29 cellular contexts compared by ENCODE assay signal in genomic region chrX:136255543-136255942, GRCh38. TPM values are rescaled to one million over a fixed set of nuclear protein-coding genes. Genes with fewer than 3 reads are reported as not detected.
DNase-seq lines count a peak whose midpoint lies in the region; ATAC-seq and TF ChIP-seq lines count a peak whose summit lies in the region.
"Had no signal": no experiment of that assay in that cellular context is flagged by ENCODE, and none has a peak within 500 bp of the region (broad histone marks: within the 10 kb centered on the region; RNA-seq: fewer than 3 reads in every experiment).

No MANE protein-coding gene starts in this region.

- H3K27me3 ChIP-seq in GM23248 (replicated peaks; ENCODE audit: insufficient read depth) (no peaks in the 10 kb centered on the region), esophagus squamous epithelium (no peaks in the 10 kb centered on the region), transverse colon (no peaks in the 10 kb centered on the region)
- H3K27me3 ChIP-seq: left lung, SJSA1, upper lobe of left lung had no signal

- ATAC-seq in GM21529 (IDR thresholded peaks at IDR 0.05; ENCODE audit: unreplicated experiment): no peak
- ATAC-seq: esophagus mucosa; left lung; Panc1; stimulated activated effector memory CD8-positive, alpha-beta T cell treated with anti-CD3 and anti-CD28 coated beads, Interleukin-12 subunit alpha, Interleukin-12 subunit beta, amount 100 ng/mL, for 72 hours had no signal

- no peaks in the 10 kb centered on the region for H3K36me3 Mint-ChIP-seq in osteocyte (ENCODE audit: unreplicated experiment)
- no peaks in the 10 kb centered on the region for H3K36me3 Mint-ChIP-seq in nephron progenitor cell (ENCODE audit: low read depth)
- H3K36me3 Mint-ChIP-seq: activated naive CD4-positive, alpha-beta T cell treated with anti-CD3 and anti-CD28 coated beads, Interleukin-2, amount 50 U/mL, for 24 hours; stimulated activated effector memory CD8-positive, alpha-beta T cell treated with anti-CD3 and anti-CD28 coated beads, Interleukin-12 subunit alpha, Interleukin-12 subunit beta, amount 100 ng/mL, for 72 hours had no signal

- H3K4me2 ChIP-seq in GM23248 (ENCODE audit: unreplicated experiment): peak overlapping the region; percentile 42

- H3K9ac ChIP-seq in GM23248: no peak overlapping the region

- H3K79me2 ChIP-seq in GM23248 (ENCODE audit: insufficient read depth): no peaks in the 10 kb centered on the region

- DNase-seq in GM23248 (peak; percentile 6), esophagus squamous epithelium (lab: John Stamatoyannopoulos, UW) (no peak), osteocyte (ENCODE audit: extremely low spot score, unreplicated experiment) (no peak), transverse colon (no peak), nephron progenitor cell (no peak)
- no peak for DNase-seq in stimulated activated naive CD4-positive, alpha-beta T cell treated with Interleukin-2 at 50 U/mL for 16 hours (lab: John Stamatoyannopoulos, UW)
- DNase-seq: activated CD4-positive, alpha-beta T cell treated with anti-CD3 and anti-CD28 coated beads for 1 hour; activated T-cell treated with anti-CD3 and anti-CD28 coated beads, Interleukin-2, amount 50 U/mL, for 48 hours; CD4-positive, alpha-beta memory T cell; DMS 273 treated with DMSO at 0.1 percent for 48 hours; effector memory CD4-positive, alpha-beta T cell; left lung; NCI-H1417; NK-92 treated with Interleukin-12 subunit alpha and Interleukin-12 subunit beta, amount 100 ng/mL, for 24 hours; stimulated activated CD4-positive, alpha-beta T cell treated with anti-CD3 and anti-CD28 coated beads, Interleukin-1b, Interleukin-23, amount 100 ng/mL, for 48 hours; upper lobe of left lung had no signal

- H3K27me3 Mint-ChIP-seq in osteocyte (ENCODE audit: unreplicated experiment) (no peaks in the 10 kb centered on the region), nephron progenitor cell (ENCODE audit: low read depth, poor library complexity) (peaks cover 9% of the 10 kb centered on the region)
- H3K27me3 Mint-ChIP-seq: activated naive CD4-positive, alpha-beta T cell treated with anti-CD3 and anti-CD28 coated beads, Interleukin-2, amount 50 U/mL, for 24 hours; CD4-positive, alpha-beta memory T cell had no signal

- TF ChIP-seq EP300 in transverse colon (IDR thresholded peaks at IDR 0.05; ENCODE audit: low read depth): no peak

- H3K4me1 ChIP-seq in GM23248 (ENCODE audit: insufficient read depth) (peaks cover 20% of the 10 kb centered on the region), esophagus squamous epithelium (peaks cover 0 to 4% (median 1%) of the 10 kb centered on the region in 3 donors), transverse colon (no peaks in the 10 kb centered on the region)
- H3K4me1 ChIP-seq: HAP-1, left lung had no signal

- H3K27ac ChIP-seq in GM23248: no peak overlapping the region
- peak overlapping the region in 3 of 4 donors; percentile 11 to 65 (median 46) for H3K27ac ChIP-seq in esophagus squamous epithelium
- H3K27ac ChIP-seq in transverse colon: peak overlapping the region in 3 of 4 donors; percentile 28 to 55 (median 29)
- H3K27ac ChIP-seq: SJSA1, upper lobe of left lung had no signal

- H3K27ac Mint-ChIP-seq in osteocyte (ENCODE audit: unreplicated experiment) (peak overlapping the region; percentile 89), nephron progenitor cell (no peak overlapping the region)
- H3K27ac Mint-ChIP-seq: activated naive CD4-positive, alpha-beta T cell treated with anti-CD3 and anti-CD28 coated beads, Interleukin-2, amount 50 U/mL, for 24 hours; nephron; stimulated activated effector memory CD8-positive, alpha-beta T cell treated with anti-CD3 and anti-CD28 coated beads, Interleukin-12 subunit alpha, Interleukin-12 subunit beta, amount 100 ng/mL, for 72 hours had no signal

- TF ChIP-seq CTCF in esophagus squamous epithelium (IDR thresholded peaks at IDR 0.05) (no peak), osteocyte (IDR thresholded peaks at IDR 0.05) (no peak), transverse colon (IDR thresholded peaks at IDR 0.05) (no peak), nephron progenitor cell (IDR thresholded peaks at IDR 0.05) (no peak)

- TF ChIP-seq POLR2A in esophagus squamous epithelium (IDR thresholded peaks at IDR 0.05) (no peak), transverse colon (IDR thresholded peaks at IDR 0.05) (no peak)

- H3K9me3 Mint-ChIP-seq in osteocyte (ENCODE audit: unreplicated experiment) (peaks cover 4% of the 10 kb centered on the region), nephron progenitor cell (peaks cover 35% of the 10 kb centered on the region)
- H3K9me3 Mint-ChIP-seq: activated naive CD4-positive, alpha-beta T cell treated with anti-CD3 and anti-CD28 coated beads, Interleukin-2, amount 50 U/mL, for 24 hours; CD4-positive, alpha-beta memory T cell; stimulated activated effector memory CD8-positive, alpha-beta T cell treated with anti-CD3 and anti-CD28 coated beads, Interleukin-12 subunit alpha, Interleukin-12 subunit beta, amount 100 ng/mL, for 72 hours had no signal

- H3K9me3 ChIP-seq in GM23248 (ENCODE audit: low read depth) (no peaks in the 10 kb centered on the region), esophagus squamous epithelium (no peaks in the 10 kb centered on the region), transverse colon (no peaks in the 10 kb centered on the region)
- H3K9me3 ChIP-seq: HAP-1, left lung, SJSA1, upper lobe of left lung had no signal

- H3K4me3 ChIP-seq in GM23248: peak overlapping the region; percentile 32; the same call in 1 of the 2 replicates
- no peak overlapping the region for H3K4me3 ChIP-seq in esophagus squamous epithelium
- no peak overlapping the region for H3K4me3 ChIP-seq in transverse colon
- H3K4me3 ChIP-seq: HAP-1, left lung, SJSA1, skin epidermis, upper lobe of left lung had no signal

- peaks cover 12% of the 10 kb centered on the region for H3F3A ChIP-seq in GM23248 (ENCODE audit: insufficient read depth)

- 16 to 24% methylated on average over 5 of the region's 5 CpGs for WGBS in GM23248 (ENCODE audit: low coverage in 1 of 2, low lambda C conversion rate in 2 of 2, missing lambda C conversion rate in 2 of 2), 2 experiments
- 51 to 78% methylated on average over 4 to 5 of the region's 5 CpGs for WGBS in esophagus squamous epithelium, 2 donors
- 63 to 81% methylated on average over 3 to 5 of the region's 5 CpGs for WGBS in transverse colon (ENCODE audit: low coverage in 1 of 2), 2 donors

- intact Hi-C loops in esophagus squamous epithelium (cut with DNase I): no loop called here
- intact Hi-C loops in transverse colon (cut with DNase I; ENCODE audit: low total_unique reads): no loop called here

- no peaks in the 10 kb centered on the region for H3K9me2 ChIP-seq in GM23248 (ENCODE audit: insufficient read depth)

- in situ Hi-C loops in GM23248 (cut with MboI) (loop anchor here (25.0 kb wide), 1 partner anchor 218 kb away; no protein-coding TSS in a partner anchor), transverse colon (cut with MboI; ENCODE audit: low pct_ligation_motif_present in 1 of 4, low pct_unique_long_range_greater_than_20kb in 1 of 4, low sequenced_read_pairs in 3 of 4) (loop anchor here in 1 of 4 donors (25.0 kb wide), 1 partner anchor 218 kb away; no protein-coding TSS in a partner anchor)

- peak overlapping the region; percentile 77 for H3K4me3 Mint-ChIP-seq in osteocyte (ENCODE audit: unreplicated experiment)
- H3K4me3 Mint-ChIP-seq in nephron progenitor cell: no peak overlapping the region
- H3K4me3 Mint-ChIP-seq: activated naive CD4-positive, alpha-beta T cell treated with anti-CD3 and anti-CD28 coated beads, Interleukin-2, amount 50 U/mL, for 24 hours; CD4-positive, alpha-beta memory T cell; nephron; stimulated activated effector memory CD8-positive, alpha-beta T cell treated with anti-CD3 and anti-CD28 coated beads, Interleukin-12 subunit alpha, Interleukin-12 subunit beta, amount 100 ng/mL, for 72 hours had no signal

- no peaks in the 10 kb centered on the region for H3K36me3 ChIP-seq in GM23248 (ENCODE audit: low read depth)
- no peaks in the 10 kb centered on the region for H3K36me3 ChIP-seq in esophagus squamous epithelium
- no peaks in the 10 kb centered on the region for H3K36me3 ChIP-seq in transverse colon
- H3K36me3 ChIP-seq: HAP-1, left lung, upper lobe of left lung had no signal

- H4K20me1 ChIP-seq in GM23248 (ENCODE audit: insufficient read depth): no peaks in the 10 kb centered on the region

- peaks cover 62% of the 10 kb centered on the region for H3K4me1 Mint-ChIP-seq in osteocyte (ENCODE audit: unreplicated experiment)
- peaks cover 11% of the 10 kb centered on the region for H3K4me1 Mint-ChIP-seq in nephron progenitor cell
- H3K4me1 Mint-ChIP-seq: nephron had no signal

- H2AFZ ChIP-seq in GM23248: peak overlapping the region; percentile 41; the same call in 1 of the 2 replicates

RNA-seq across cellular contexts. Expression of gene MAP7D3, which starts 4.3 kb away (rescaled TPM):
- total RNA-seq in GM23248 (2014; rRNA removed; shearing (Covaris generic)): 11.4 and 14.4 TPM in 2 replicates
- 14.2 and 15.5 TPM in 2 replicates for polyA plus RNA-seq in GM23248 (2016; fragmentation: Nextera tagmentation; extraction: Ambion mirVana)
- total RNA-seq in esophagus squamous epithelium: 10 to 100 TPM in 1 of 4 donors, 1 to 10 TPM in 3; 1.3 to 11.8 (median 6.4) TPM
- 84.7 and 87.4 TPM in 2 replicates for total RNA-seq in osteocyte
- 10 to 100 TPM in 1 of 4 donors, 1 to 10 TPM in 3; 2.2 to 10.9 (median 5.2) TPM for total RNA-seq in transverse colon

RNA-seq across cellular contexts. Expression of gene ADGRG4, which starts 45.2 kb away (rescaled TPM):
- 0.25 TPM in 1 of 2 replicates, not detected in the other for total RNA-seq in GM23248 (2014; rRNA removed; shearing (Covaris generic))
- polyA plus RNA-seq in GM23248 (2016; fragmentation: Nextera tagmentation; extraction: Ambion mirVana): not detected in 2 replicates
- total RNA-seq in esophagus squamous epithelium (under 1 TPM in 1 of 4 donors, not detected in 3; 0.19 TPM), osteocyte (0.13 and 0.16 TPM in 2 replicates), transverse colon (under 1 TPM in 1 of 4 donors, not detected in 3; under 0.01 TPM)
- total RNA-seq: CD4-positive, alpha-beta memory T cell; esophagus mucosa; MCF 10A; mononuclear cell; NCI-H460; SJSA1; T-helper 1 cell treated with Interleukin-12 subunit alpha and Interleukin-12 subunit beta and Interleukin-4 antibody, amounts not matched to agents 30 ng/mL and 1 ng/mL, for 36 hours had no signal
- polyA plus RNA-seq: CD4-positive, alpha-beta memory T cell had no signal
